Comparison of ENCODE assay signal across 10 cellular contexts in genomic region chr22:36546932-36547331, GRCh38. TPM values are rescaled to one million over a fixed set of nuclear protein-coding genes. Genes with fewer than 3 reads are reported as not detected.
A peak's percentile ranks its signal among the peaks of the same experiment; 100 is the strongest.
DNase-seq lines count a peak whose midpoint lies in the region; ATAC-seq and TF ChIP-seq lines count a peak whose summit lies in the region.
"Had no signal": no experiment of that assay in that cellular context is flagged by ENCODE, and none has a peak within 500 bp of the region (broad histone marks: within the 10 kb centered on the region; RNA-seq: fewer than 3 reads in every experiment).

No MANE protein-coding gene starts in this region.

- DNase-seq in Calu3 (peak; percentile 46), LHCN-M2 (ENCODE audit: low read depth) (peak; percentile 69), astrocyte of the spinal cord (ENCODE audit: low read depth, low spot score) (peak; percentile 54), kidney epithelial cell (ENCODE audit: low read depth) (peak; percentile 85), prostate gland (ENCODE audit: low spot score) (no peak), mesothelial cell of epicardium (ENCODE audit: low spot score in 2 of 2, unreplicated experiment in 2 of 2) (no peak), Right ventricle myocardium superior (no peak)
- DNase-seq: CD8-positive, alpha-beta memory T cell had no signal

- no TSS peak for BruUV-seq in Calu3 (replicated peaks; lab: Mats Ljungman, UMichigan)

- H3K4me1 Mint-ChIP-seq in Calu3 (ENCODE audit: low read depth, unreplicated experiment) (peaks cover 19% of the 10 kb centered on the region), mesothelial cell of epicardium (peaks cover 5% of the 10 kb centered on the region)

- in situ Hi-C loops in astrocyte of the spinal cord (cut with HindIII; ENCODE audit: low sequenced_read_pairs), result no loop called here

- no peaks in the 10 kb centered on the region for H3K9me3 Mint-ChIP-seq in Calu3 (ENCODE audit: low read depth, unreplicated experiment)
- H3K9me3 Mint-ChIP-seq in mesothelial cell of epicardium, result no peaks in the 10 kb centered on the region

- WGBS in prostate gland, result 59% methylated on average over 6 of the region's 6 CpGs

- no peak for TF ChIP-seq POLR2A in prostate gland (IDR thresholded peaks at IDR 0.05)

- H3K9me3 ChIP-seq in prostate gland, result no peaks in the 10 kb centered on the region
- H3K9me3 ChIP-seq: tibial nerve had no signal

- H3K27ac Mint-ChIP-seq in Calu3 (ENCODE audit: unreplicated experiment) (peak overlapping the region; percentile 37), mesothelial cell of epicardium (no peak overlapping the region)
- H3K27ac Mint-ChIP-seq: CD8-positive, alpha-beta memory T cell had no signal

- H3K27me3 Mint-ChIP-seq in Calu3 (ENCODE audit: unreplicated experiment) (peaks cover 54% of the 10 kb centered on the region), mesothelial cell of epicardium (ENCODE audit: low read depth) (peaks cover 32% of the 10 kb centered on the region)

- H3K27me3 ChIP-seq in kidney epithelial cell (ENCODE audit: control insufficient read depth, insufficient read depth, low read length), result peaks cover 6% of the 10 kb centered on the region
- H3K27me3 ChIP-seq in prostate gland (replicated peaks; ENCODE audit: insufficient read depth), result no peaks in the 10 kb centered on the region

- CTCF ChIA-PET in Calu3 (lab: Charles Lee), result interaction anchor here (0.6 to 2.0 kb wide), 16 partner anchors 9 to 431 kb away, joined by 3 to 22 read pairs (median 4); partner anchors contain the start of gene IFT27

- H3K36me3 ChIP-seq in kidney epithelial cell (ENCODE audit: control insufficient read depth, insufficient read depth, low read length) (no peaks in the 10 kb centered on the region), prostate gland (no peaks in the 10 kb centered on the region)
- H3K36me3 ChIP-seq: tibial nerve had no signal

- H3K4me1 ChIP-seq in prostate gland (replicated peaks), result no peaks in the 10 kb centered on the region
- H3K4me1 ChIP-seq: tibial nerve had no signal

- ATAC-seq in HG02981 (IDR thresholded peaks at IDR 0.05; ENCODE audit: unreplicated experiment), result no peak
- ATAC-seq in Right ventricle myocardium superior (ENCODE audit: poor library complexity), result no peak

- TF ChIP-seq CTCF in Calu3 (IDR thresholded peaks at IDR 0.05; ENCODE audit: unreplicated experiment) (no peak), astrocyte of the spinal cord (IDR thresholded peaks at IDR 0.05; ENCODE audit: low read depth, low read length) (no peak), kidney epithelial cell (IDR thresholded peaks at IDR 0.05; ENCODE audit: insufficient read depth, low read length, poor library complexity, severe bottlenecking) (no peak), prostate gland (IDR thresholded peaks at IDR 0.05) (no peak), mesothelial cell of epicardium (IDR thresholded peaks at IDR 0.05; ENCODE audit: unreplicated experiment) (no peak)

- peak overlapping the region; percentile 4 for H3K4me3 Mint-ChIP-seq in Calu3 (ENCODE audit: low read depth, unreplicated experiment)
- no peak overlapping the region for H3K4me3 Mint-ChIP-seq in mesothelial cell of epicardium
- H3K4me3 Mint-ChIP-seq: CD8-positive, alpha-beta memory T cell had no signal

- peaks cover 4% of the 10 kb centered on the region for H3K36me3 Mint-ChIP-seq in Calu3 (ENCODE audit: insufficient read depth, unreplicated experiment)
- H3K36me3 Mint-ChIP-seq in mesothelial cell of epicardium, result no peaks in the 10 kb centered on the region

- H3K27ac ChIP-seq in prostate gland, result no peak overlapping the region
- H3K27ac ChIP-seq: tibial nerve had no signal

- intact Hi-C loops in Calu3 (cut with micrococcal nuclease; ENCODE audit: unreplicated experiment), result loop anchor here (1.0 to 5.0 kb wide), 3 partner anchors 110 to 309 kb away; partner anchors contain the start of gene IFT27
- intact Hi-C loops in prostate gland (cut with DNase I), result loop anchor here (5.0 kb wide), 2 partner anchors 225 to 310 kb away; no protein-coding TSS in a partner anchor
- intact Hi-C loops in Right ventricle myocardium superior (cut with DNase I), result loop anchor here (5.0 to 10.0 kb wide), 2 partner anchors 218 to 310 kb away; no protein-coding TSS in a partner anchor

- no peak overlapping the region for H3K4me3 ChIP-seq in astrocyte of the spinal cord (ENCODE audit: low read depth, low read length)
- H3K4me3 ChIP-seq in kidney epithelial cell (ENCODE audit: low read depth, low read length), result no peak overlapping the region
- no peak overlapping the region for H3K4me3 ChIP-seq in prostate gland
- H3K4me3 ChIP-seq: tibial nerve had no signal

RNA-seq across cellular contexts. Expression of gene EIF3D, which starts 18.0 kb away (rescaled TPM):
- total RNA-seq in Calu3 (2022) (214 and 224 TPM in 2 replicates), LHCN-M2 (2014; rRNA removed) (455 and 528 TPM in 2 replicates), kidney epithelial cell (551 and 619 TPM in 2 replicates), prostate gland (100 to 1,000 TPM; 241 to 364 TPM), mesothelial cell of epicardium (194 to 204 TPM (median 197 TPM) in 3 replicates), Right ventricle myocardium superior (66.2 TPM)
- polyA plus RNA-seq in LHCN-M2 (2012), result 244 TPM

RNA-seq across cellular contexts. Expression of gene FOXRED2, which starts 40.1 kb away (rescaled TPM):
- total RNA-seq in Calu3 (2022), result 27.9 and 29.4 TPM in 2 replicates
- total RNA-seq in LHCN-M2 (2014; rRNA removed), result 14.8 and 19.5 TPM in 2 replicates
- 12.6 TPM for polyA plus RNA-seq in LHCN-M2 (2012)
- total RNA-seq in kidney epithelial cell, result 13.6 and 16.6 TPM in 2 replicates
- 10 to 100 TPM; 24.7 to 33.7 TPM for total RNA-seq in prostate gland
- 39.8 to 43.9 TPM (median 39.9 TPM) in 3 replicates for total RNA-seq in mesothelial cell of epicardium
- 10.3 TPM for total RNA-seq in Right ventricle myocardium superior

Comparison
In these comparisons a context has a peak if more than half of its experiments do, and no peak if none do; other contexts are left out.
1. DNase-seq: peak in Calu3 (single experiment), LHCN-M2 (single experiment), astrocyte of the spinal cord (single experiment) and kidney epithelial cell (single experiment); none in prostate gland (single experiment), mesothelial cell of epicardium (0 of 2) and Right ventricle myocardium superior (single experiment).